In genomic region chr2:163142618-163143017, GRCh38 we compare ENCODE assay signal across 28 cellular contexts.
"Had no signal": no experiment of that assay in that cellular context is flagged by ENCODE, and none has a peak within 500 bp of the region (broad histone marks: within the 10 kb centered on the region; RNA-seq: fewer than 3 reads in every experiment).

No MANE protein-coding gene starts in this region.

- H3K27ac ChIP-seq: colonic mucosa, coronary artery, dorsolateral prefrontal cortex, epithelial cell of prostate, esophagus muscularis mucosa, esophagus squamous epithelium, foreskin keratinocyte, gastrocnemius medialis, gastroesophageal sphincter, heart left ventricle, heart right ventricle had no signal

- FAIRE-seq: colon, endometrium, endothelial cell of umbilical vein, frontal cortex had no signal

- H3K4me1 ChIP-seq: colonic mucosa, esophagus muscularis mucosa, esophagus squamous epithelium, foreskin keratinocyte, gastrocnemius medialis, gastroesophageal sphincter, heart left ventricle, heart right ventricle had no signal

- H3K36me3 ChIP-seq: colonic mucosa, esophagus muscularis mucosa, esophagus squamous epithelium, gastrocnemius medialis, gastroesophageal sphincter, heart left ventricle, heart right ventricle had no signal

- DNase-seq: colonic mucosa; cortex of kidney; dermis blood vessel endothelial cell; dorsolateral prefrontal cortex; effector CD4-positive, alpha-beta T cell; effector CD8-positive, alpha-beta T cell; effector memory CD4-positive, alpha-beta T cell; effector memory CD8-positive, alpha-beta T cell; endodermal cell; erythroblast; esophagus squamous epithelium; foreskin fibroblast; foreskin keratinocyte; foreskin melanocyte; gastrocnemius medialis; glutamatergic neuron; head of caudate nucleus; heart left ventricle; heart right ventricle had no signal

- H3K4me3 ChIP-seq: colonic mucosa, coronary artery, dorsolateral prefrontal cortex, esophagus muscularis mucosa, esophagus squamous epithelium, gastrocnemius medialis, gastroesophageal sphincter, heart left ventricle, heart right ventricle had no signal

- ATAC-seq: effector memory CD8-positive, alpha-beta T cell; esophagus mucosa; foreskin keratinocyte; gastrocnemius medialis; gastroesophageal sphincter; heart left ventricle; heart right ventricle had no signal

- H3K9me3 ChIP-seq: colonic mucosa, esophagus muscularis mucosa, esophagus squamous epithelium, gastrocnemius medialis had no signal

- H3K27me3 ChIP-seq: colonic mucosa, dorsolateral prefrontal cortex, esophagus muscularis mucosa, esophagus squamous epithelium, gastrocnemius medialis, gastroesophageal sphincter, heart left ventricle, heart right ventricle had no signal
